In the genomic region with DNA sequence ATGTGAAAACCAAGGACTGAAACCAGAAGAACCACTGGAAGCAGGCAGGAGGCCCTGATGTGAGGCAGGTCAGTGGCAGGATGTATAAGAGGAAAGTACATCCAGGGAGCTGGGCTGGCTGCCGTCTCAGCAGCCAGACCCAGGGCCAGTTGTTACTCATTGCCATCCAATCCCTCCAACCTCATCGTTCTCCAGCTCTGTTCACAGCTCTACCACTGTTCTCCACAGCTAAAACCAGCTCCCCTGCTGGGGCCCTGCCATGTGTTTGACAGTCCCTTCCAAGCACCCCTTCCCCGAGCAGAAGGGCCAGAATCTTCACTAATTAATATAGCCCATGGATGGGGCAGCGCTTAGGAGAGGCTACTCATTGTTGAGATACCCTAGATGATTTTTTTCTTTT, we compare ENCODE assay signal across 21 cellular contexts.
"Had no signal": no experiment of that assay in that cellular context is flagged by ENCODE, and none has a peak within 500 bp of the region (broad histone marks: within the 10 kb centered on the region; RNA-seq: fewer than 3 reads in every experiment).

No MANE protein-coding gene starts in this region.

- H3K27me3 Mint-ChIP-seq: naive B cell; stimulated activated memory B cell treated with anti-CD40 and anti-IgM and Interleukin-4, amounts not matched to agents 10 μg/mL and 1 μg/mL and 100 μg/mL, for 72 hours had no signal

- H3K9me3 Mint-ChIP-seq: activated naive CD4-positive, alpha-beta T cell treated with anti-CD3 and anti-CD28 coated beads, Interleukin-2, amount 50 U/mL, for 24 hours; activated T-cell treated with anti-CD3 and anti-CD28 coated beads, Interleukin-2, amount 50 U/mL, for 72 hours; naive B cell; stimulated activated memory B cell treated with anti-CD40 and anti-IgM and Interleukin-4, amounts not matched to agents 10 μg/mL and 1 μg/mL and 100 μg/mL, for 72 hours; T-helper 1 cell treated with Interleukin-12 subunit alpha and Interleukin-12 subunit beta and Interleukin-4 antibody, amounts not matched to agents 30 μg/mL and 1 μg/mL, for 36 hours had no signal

- H3K27ac Mint-ChIP-seq: activated naive CD4-positive, alpha-beta T cell treated with anti-CD3 and anti-CD28 coated beads, Interleukin-2, amount 50 U/mL, for 24 hours; activated T-cell treated with anti-CD3 and anti-CD28 coated beads, Interleukin-2, amount 50 U/mL, for 72 hours; naive B cell; stimulated activated memory B cell treated with anti-CD40 and anti-IgM and Interleukin-4, amounts not matched to agents 10 μg/mL and 1 μg/mL and 100 μg/mL, for 72 hours; T-helper 1 cell treated with Interleukin-12 subunit alpha and Interleukin-12 subunit beta and Interleukin-4 antibody, amounts not matched to agents 30 μg/mL and 1 μg/mL, for 36 hours had no signal

- DNase-seq: activated CD4-positive, alpha-beta T cell treated with anti-CD3 and anti-CD28 coated beads for 1 hour; activated CD8-positive, alpha-beta memory T cell treated with anti-CD3 and anti-CD28 coated beads for 24 hours; activated effector memory CD4-positive, alpha-beta T cell treated with anti-CD3 and anti-CD28 coated beads, Interleukin-2, amount 50 U/mL, for 16 hours; activated T-cell treated with anti-CD3 and anti-CD28 coated beads, Interleukin-2, amount 50 U/mL, for 72 hours; effector CD4-positive, alpha-beta T cell; foreskin fibroblast; hippocampal formation; islet precursor cell; mammary epithelial cell; mucosa of descending colon; naive B cell; sigmoid colon; stimulated activated CD4-positive, alpha-beta T cell treated with anti-CD3 and anti-CD28 coated beads, Interleukin-4, amount 100 ng/mL, for 24 hours; testis; upper lobe of right lung had no signal

- H3K36me3 ChIP-seq: breast epithelium, pancreas, sigmoid colon, upper lobe of right lung had no signal

- ATAC-seq: activated T-cell treated with anti-CD3 and anti-CD28 coated beads, Interleukin-2, amount 50 U/mL, for 72 hours; left lobe of liver; mucosa of descending colon; stimulated activated memory B cell treated with anti-CD40 and anti-IgM and Interleukin-4, amounts not matched to agents 10 μg/mL and 1 μg/mL and 100 μg/mL, for 72 hours; upper lobe of right lung had no signal

- H3K27me3 ChIP-seq: breast epithelium, pancreas, sigmoid colon, testis, upper lobe of right lung had no signal

- H3K27ac ChIP-seq: breast epithelium, pancreas, sigmoid colon, testis, upper lobe of right lung had no signal

- H3K9me3 ChIP-seq: breast epithelium, mucosa of descending colon, pancreas, sigmoid colon, testis, upper lobe of right lung had no signal

- H3K36me3 Mint-ChIP-seq: activated naive CD4-positive, alpha-beta T cell treated with anti-CD3 and anti-CD28 coated beads, Interleukin-2, amount 50 U/mL, for 24 hours; naive B cell; stimulated activated memory B cell treated with anti-CD40 and anti-IgM and Interleukin-4, amounts not matched to agents 10 μg/mL and 1 μg/mL and 100 μg/mL, for 72 hours had no signal

- H3K4me1 Mint-ChIP-seq: activated naive CD4-positive, alpha-beta T cell treated with anti-CD3 and anti-CD28 coated beads, Interleukin-2, amount 50 U/mL, for 24 hours; naive B cell; stimulated activated memory B cell treated with anti-CD40 and anti-IgM and Interleukin-4, amounts not matched to agents 10 μg/mL and 1 μg/mL and 100 μg/mL, for 72 hours had no signal

- H3K4me1 ChIP-seq: breast epithelium, sigmoid colon, testis had no signal

- H3K4me3 ChIP-seq: breast epithelium, mucosa of descending colon, pancreas, sigmoid colon, testis, upper lobe of right lung had no signal

- H3K4me3 Mint-ChIP-seq: activated naive CD4-positive, alpha-beta T cell treated with anti-CD3 and anti-CD28 coated beads, Interleukin-2, amount 50 U/mL, for 24 hours; activated T-cell treated with anti-CD3 and anti-CD28 coated beads, Interleukin-2, amount 50 U/mL, for 72 hours; naive B cell; stimulated activated memory B cell treated with anti-CD40 and anti-IgM and Interleukin-4, amounts not matched to agents 10 μg/mL and 1 μg/mL and 100 μg/mL, for 72 hours; T-helper 1 cell treated with Interleukin-12 subunit alpha and Interleukin-12 subunit beta and Interleukin-4 antibody, amounts not matched to agents 30 μg/mL and 1 μg/mL, for 36 hours had no signal
